In the genomic region with DNA sequence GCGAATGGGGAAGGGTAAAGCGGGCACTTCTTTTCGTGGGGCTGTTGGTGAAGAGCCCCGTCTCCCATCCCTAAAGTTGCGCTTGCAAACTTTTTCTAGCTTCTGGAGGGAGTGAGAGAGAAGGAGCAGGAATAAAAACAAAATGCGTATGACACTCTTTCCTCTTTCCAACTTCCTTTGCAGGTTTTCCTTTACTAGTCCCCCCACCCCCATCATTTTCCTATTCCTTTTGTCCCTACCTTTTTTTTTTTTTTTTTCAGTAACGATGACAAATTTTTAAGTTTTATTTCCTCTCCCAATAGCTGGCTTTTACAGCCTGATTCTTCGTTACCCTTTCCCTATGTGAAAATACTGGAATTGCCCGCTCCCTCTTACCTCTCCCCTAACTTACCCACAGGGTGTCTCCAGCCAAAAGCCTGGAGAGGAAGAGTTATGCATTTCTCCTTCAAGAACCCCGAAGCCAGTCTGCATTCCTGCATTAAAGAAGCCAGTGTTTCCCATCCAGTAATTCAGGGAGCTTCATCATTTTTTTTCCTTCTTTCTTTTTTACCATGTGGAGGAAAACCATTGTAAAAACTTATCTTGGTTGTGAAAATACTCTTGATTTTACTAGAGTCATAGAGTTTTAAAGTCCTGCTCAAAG, we compare ENCODE assay signal across 8 cellular contexts. TPM values are rescaled to one million over a fixed set of nuclear protein-coding genes. Genes with fewer than 3 reads are reported as not detected.
DNase-seq lines count a peak whose midpoint lies in the region; ATAC-seq and TF ChIP-seq lines count a peak whose summit lies in the region.

No MANE protein-coding gene starts in this region.

- TF ChIP-seq RAD21 in neural cell (conservative IDR thresholded peaks at IDR 0.05), result no peak

- no peak for DNase-seq in CD4-positive, alpha-beta memory T cell
- DNase-seq in SJCRH30 (peak in 1 of 2 experiments; percentile 36), RPMI8226 (no peak), NCI-H187 treated with DMSO at 0.1 percent for 48 hours (lab: John Stamatoyannopoulos, UW) (no peak), left lobe of liver (ENCODE audit: low spot score) (no peak)

- peaks cover 0 to 8% of the 10 kb centered on the region in 2 donors for H3K36me3 Mint-ChIP-seq in CD4-positive, alpha-beta memory T cell

- CTCF ChIA-PET in CD4-positive, alpha-beta memory T cell (lab: Charles Lee; ENCODE audit: partially characterized antibody), result interaction anchor here (1.1 kb wide), 2 partner anchors 13 to 15 kb away, joined by 3 read pairs; no protein-coding TSS in a partner anchor

- H3K4me1 ChIP-seq in CD4-positive, alpha-beta memory T cell (ENCODE audit: insufficient read depth, low read length), result peaks cover 13% of the 10 kb centered on the region
- H3K4me1 ChIP-seq in SJCRH30 (0 out of 2 replicates have a peak, but pooled peaks cover 4% of the 10 kb centered on the region), esophagus (ENCODE audit: control insufficient read depth in 2 of 2, insufficient read depth in 2 of 2, low read length in 1 of 2) (no peaks in the 10 kb centered on the region)

- TF ChIP-seq CTCF in neural cell (IDR thresholded peaks at IDR 0.05; ENCODE audit: poor library complexity, severe bottlenecking), result no peak

- no peaks in the 10 kb centered on the region for H3K9me3 ChIP-seq in CD4-positive, alpha-beta memory T cell (ENCODE audit: control insufficient read depth in 1 of 2, low read length in 2 of 2)
- no peaks in the 10 kb centered on the region for H3K9me3 ChIP-seq in SJCRH30 (replicated peaks)
- no peaks in the 10 kb centered on the region for H3K9me3 ChIP-seq in esophagus (ENCODE audit: control insufficient read depth in 2 of 2, insufficient read depth in 1 of 2, low read depth in 1 of 2, low read length in 1 of 2)
- H3K9me3 ChIP-seq in neural cell (ENCODE audit: low read length), result no peaks in the 10 kb centered on the region

- no peaks in the 10 kb centered on the region for H3K79me2 ChIP-seq in neural cell (replicated peaks; ENCODE audit: insufficient read depth, low read length)

- no peak overlapping the region for H3K9ac ChIP-seq in neural cell (ENCODE audit: low read length)

- H3K27me3 ChIP-seq in CD4-positive, alpha-beta memory T cell (ENCODE audit: insufficient read depth, low read length), result no peaks in the 10 kb centered on the region
- H3K27me3 ChIP-seq in SJCRH30 (no peaks in the 10 kb centered on the region), esophagus (ENCODE audit: control insufficient read depth in 1 of 2, insufficient read depth in 2 of 2, low read length in 2 of 2) (no peaks in the 10 kb centered on the region), neural cell (ENCODE audit: insufficient read depth, low read depth, low read length) (peaks cover 42% of the 10 kb centered on the region)

- peaks cover 21 to 25% of the 10 kb centered on the region in 2 donors for H3K27me3 Mint-ChIP-seq in CD4-positive, alpha-beta memory T cell

- no peaks in the 10 kb centered on the region for H4K20me1 ChIP-seq in neural cell (ENCODE audit: insufficient read depth)

- H3K4me2 ChIP-seq in neural cell (ENCODE audit: low read length), result peak overlapping the region; percentile 88

- peaks cover 11 to 41% (median 21%) of the 10 kb centered on the region in 4 donors for H3K4me1 Mint-ChIP-seq in CD4-positive, alpha-beta memory T cell

- no peak for TF ChIP-seq EP300 in neural cell (conservative IDR thresholded peaks at IDR 0.05; ENCODE audit: poor library complexity, severe bottlenecking)

- peak overlapping the region in 2 of 7 donors; percentile 47 to 58 for H3K27ac Mint-ChIP-seq in CD4-positive, alpha-beta memory T cell

- no peaks in the 10 kb centered on the region for H3K36me3 ChIP-seq in CD4-positive, alpha-beta memory T cell (ENCODE audit: insufficient read depth, low read length)
- no peaks in the 10 kb centered on the region for H3K36me3 ChIP-seq in SJCRH30
- H3K36me3 ChIP-seq in esophagus (ENCODE audit: control insufficient read depth in 2 of 2, insufficient read depth in 2 of 2, low read length in 1 of 2), result no peaks in the 10 kb centered on the region
- no peaks in the 10 kb centered on the region for H3K36me3 ChIP-seq in neural cell (ENCODE audit: insufficient read depth, low read length)

- POLR2A ChIA-PET in CD4-positive, alpha-beta memory T cell (lab: Charles Lee; ENCODE audit: partially characterized antibody), result interaction anchor here (0.6 kb wide), 1 partner anchor 220 kb away, joined by 3 read pairs; no protein-coding TSS in a partner anchor

- no peaks in the 10 kb centered on the region for H3K9me2 ChIP-seq in neural cell (ENCODE audit: insufficient read depth, low read length)

- no peak overlapping the region for H2AFZ ChIP-seq in neural cell (ENCODE audit: low read depth, low read length)

- no peak overlapping the region for H3K27ac ChIP-seq in CD4-positive, alpha-beta memory T cell (ENCODE audit: low read depth, low read length)
- H3K27ac ChIP-seq in SJCRH30 (peak overlapping the region; percentile 48), esophagus (ENCODE audit: low read depth in 2 of 2, low read length in 1 of 2) (peak overlapping the region; percentile 80 to 91), neural cell (ENCODE audit: low read length) (no peak overlapping the region)

- H3K4me3 ChIP-seq in CD4-positive, alpha-beta memory T cell (ENCODE audit: low read length in 2 of 2), result peak overlapping the region in 1 of 2 donors; percentile 45
- H3K4me3 ChIP-seq in SJCRH30 (peak overlapping the region; percentile 66), esophagus (ENCODE audit: low read depth in 1 of 2, low read length in 2 of 2) (peak overlapping the region; percentile 80 to 94), neural cell (ENCODE audit: low read length) (peak overlapping the region; percentile 70)

- no peaks in the 10 kb centered on the region for H3F3A ChIP-seq in neural cell (ENCODE audit: insufficient read depth, low read length, poor library complexity, severe bottlenecking)

- peaks cover 0 to 9% (median 3%) of the 10 kb centered on the region in 8 donors for H3K9me3 Mint-ChIP-seq in CD4-positive, alpha-beta memory T cell

- intact Hi-C loops in CD4-positive, alpha-beta memory T cell (cut with micrococcal nuclease), result no loop called here

- WGBS in esophagus, 2 donors, result 7 to 9% methylated on average over 10 of the region's 10 CpGs

- H3K4me3 Mint-ChIP-seq in CD4-positive, alpha-beta memory T cell, result peak overlapping the region; percentile 82 to 90 (median 85)

- no peak for ATAC-seq in GM19395 (IDR thresholded peaks at IDR 0.05; ENCODE audit: unreplicated experiment)
- no peak for ATAC-seq in left lobe of liver

TF ChIP-seq in neural cell, 6 proteins besides CTCF, POLR2A, EP300 and RAD21:
- no peak for TF ChIP-seq SMC3 (conservative IDR thresholded peaks at IDR 0.05; ENCODE audit: poor library complexity)
- TF ChIP-seq POLR2AphosphoS5 (IDR thresholded peaks at IDR 0.05), result no peak
- TF ChIP-seq TAF1 (IDR thresholded peaks at IDR 0.05; ENCODE audit: low read depth), result no peak

RNA-seq across cellular contexts. Expression of a gene that starts 0.6 kb away (rescaled TPM):
- under 1 TPM; 0.15 to 0.17 TPM for total RNA-seq in CD4-positive, alpha-beta memory T cell
- under 1 TPM in 1 of 2 donors, not detected in 1; 0.15 TPM for polyA plus RNA-seq in CD4-positive, alpha-beta memory T cell
- 4.4 and 6.2 TPM in 2 replicates for total RNA-seq in SJCRH30 (2014; rRNA removed; shearing (Covaris generic))
- polyA plus RNA-seq in esophagus (1 to 10 TPM; 1.4 to 1.7 TPM), neural cell (0.10 TPM in 1 of 2 replicates, not detected in the other)
- polyA minus RNA-seq in neural cell, result 0.23 TPM in 1 of 2 replicates, not detected in the other
- 2.2 TPM for total RNA-seq in left lobe of liver

Comparison
In these comparisons a context has a peak if more than half of its experiments do, and no peak if none do; other contexts are left out.
1. H3K27ac ChIP-seq: peak in SJCRH30 (single experiment) and esophagus (2 of 2); none in CD4-positive, alpha-beta memory T cell (single experiment) and neural cell (single experiment).